2 cellular contexts compared by ENCODE assay signal in the genomic region with DNA sequence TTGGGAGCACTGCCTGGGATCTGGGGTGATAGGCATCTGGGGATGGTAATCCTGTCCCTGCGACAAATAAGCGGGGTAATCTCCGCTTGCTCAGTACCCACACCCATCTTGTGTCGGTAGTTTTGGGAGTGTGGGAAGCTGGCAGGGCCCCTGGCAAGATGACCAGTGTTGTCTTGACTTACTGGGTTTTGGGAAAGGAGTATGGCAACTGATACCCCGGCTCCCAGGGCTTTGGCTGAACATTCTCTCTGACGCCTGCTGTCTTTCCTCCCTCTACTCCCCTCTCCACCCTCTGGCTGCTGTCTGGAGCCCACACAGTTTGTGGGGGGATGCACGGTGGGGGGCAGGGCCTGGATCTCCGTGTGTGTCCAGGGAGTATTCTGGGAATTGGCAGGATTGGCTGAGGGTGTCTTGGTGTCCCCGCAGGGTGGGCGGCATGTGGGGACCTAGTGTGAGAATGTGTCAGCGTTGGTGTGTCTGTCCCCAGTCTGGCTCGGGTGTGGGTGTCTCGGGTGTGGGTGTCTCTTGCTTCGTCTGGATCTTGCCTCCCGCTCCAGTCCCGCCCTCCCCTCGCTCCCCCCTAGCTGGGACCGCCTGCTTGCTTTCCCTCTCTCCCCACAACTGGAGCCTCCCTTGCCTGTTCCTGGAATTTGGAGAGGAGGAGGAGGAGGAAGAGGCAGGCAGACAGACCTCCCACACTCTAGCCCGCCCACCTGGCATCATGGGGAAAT.
TF ChIP-seq lines count a peak whose summit lies in the region.

No MANE protein-coding gene starts in this region.

TF ChIP-seq in liver, 16 proteins besides CTCF, POLR2A, EP300 and RAD21:
- TF ChIP-seq, protein P1, sequence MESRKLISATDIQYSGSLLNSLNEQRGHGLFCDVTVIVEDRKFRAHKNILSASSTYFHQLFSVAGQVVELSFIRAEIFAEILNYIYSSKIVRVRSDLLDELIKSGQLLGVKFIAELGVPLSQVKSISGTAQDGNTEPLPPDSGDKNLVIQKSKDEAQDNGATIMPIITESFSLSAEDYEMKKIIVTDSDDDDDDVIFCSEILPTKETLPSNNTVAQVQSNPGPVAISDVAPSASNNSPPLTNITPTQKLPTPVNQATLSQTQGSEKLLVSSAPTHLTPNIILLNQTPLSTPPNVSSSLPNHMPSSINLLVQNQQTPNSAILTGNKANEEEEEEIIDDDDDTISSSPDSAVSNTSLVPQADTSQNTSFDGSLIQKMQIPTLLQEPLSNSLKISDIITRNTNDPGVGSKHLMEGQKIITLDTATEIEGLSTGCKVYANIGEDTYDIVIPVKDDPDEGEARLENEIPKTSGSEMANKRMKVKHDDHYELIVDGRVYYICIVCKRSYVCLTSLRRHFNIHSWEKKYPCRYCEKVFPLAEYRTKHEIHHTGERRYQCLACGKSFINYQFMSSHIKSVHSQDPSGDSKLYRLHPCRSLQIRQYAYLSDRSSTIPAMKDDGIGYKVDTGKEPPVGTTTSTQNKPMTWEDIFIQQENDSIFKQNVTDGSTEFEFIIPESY (IDR thresholded peaks at IDR 0.05): no peak
- TF ChIP-seq JUND (IDR thresholded peaks at IDR 0.05) (no peak), HNF4G (IDR thresholded peaks at IDR 0.05) (no peak), SP1 (IDR thresholded peaks at IDR 0.05) (no peak), FOXA2 (IDR thresholded peaks at IDR 0.05) (no peak), NR2F2 (IDR thresholded peaks at IDR 0.05) (no peak), HNF4A (conservative IDR thresholded peaks at IDR 0.05) (no peak), FOXA1 (IDR thresholded peaks at IDR 0.05) (no peak), YY1 (IDR thresholded peaks at IDR 0.05) (no peak), GABPA (IDR thresholded peaks at IDR 0.05 in 1 of 2, conservative IDR thresholded peaks at IDR 0.05 in 1 of 2) (no peak), TAF1 (conservative IDR thresholded peaks at IDR 0.05) (no peak), EGR1 (IDR thresholded peaks at IDR 0.05; ENCODE audit: low read depth in 2 of 2) (no peak), RXRA (IDR thresholded peaks at IDR 0.05) (no peak)
- TF ChIP-seq, protein P2, sequence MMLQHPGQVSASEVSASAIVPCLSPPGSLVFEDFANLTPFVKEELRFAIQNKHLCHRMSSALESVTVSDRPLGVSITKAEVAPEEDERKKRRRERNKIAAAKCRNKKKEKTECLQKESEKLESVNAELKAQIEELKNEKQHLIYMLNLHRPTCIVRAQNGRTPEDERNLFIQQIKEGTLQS (IDR thresholded peaks at IDR 0.05): no peak
- TF ChIP-seq, protein P3, sequence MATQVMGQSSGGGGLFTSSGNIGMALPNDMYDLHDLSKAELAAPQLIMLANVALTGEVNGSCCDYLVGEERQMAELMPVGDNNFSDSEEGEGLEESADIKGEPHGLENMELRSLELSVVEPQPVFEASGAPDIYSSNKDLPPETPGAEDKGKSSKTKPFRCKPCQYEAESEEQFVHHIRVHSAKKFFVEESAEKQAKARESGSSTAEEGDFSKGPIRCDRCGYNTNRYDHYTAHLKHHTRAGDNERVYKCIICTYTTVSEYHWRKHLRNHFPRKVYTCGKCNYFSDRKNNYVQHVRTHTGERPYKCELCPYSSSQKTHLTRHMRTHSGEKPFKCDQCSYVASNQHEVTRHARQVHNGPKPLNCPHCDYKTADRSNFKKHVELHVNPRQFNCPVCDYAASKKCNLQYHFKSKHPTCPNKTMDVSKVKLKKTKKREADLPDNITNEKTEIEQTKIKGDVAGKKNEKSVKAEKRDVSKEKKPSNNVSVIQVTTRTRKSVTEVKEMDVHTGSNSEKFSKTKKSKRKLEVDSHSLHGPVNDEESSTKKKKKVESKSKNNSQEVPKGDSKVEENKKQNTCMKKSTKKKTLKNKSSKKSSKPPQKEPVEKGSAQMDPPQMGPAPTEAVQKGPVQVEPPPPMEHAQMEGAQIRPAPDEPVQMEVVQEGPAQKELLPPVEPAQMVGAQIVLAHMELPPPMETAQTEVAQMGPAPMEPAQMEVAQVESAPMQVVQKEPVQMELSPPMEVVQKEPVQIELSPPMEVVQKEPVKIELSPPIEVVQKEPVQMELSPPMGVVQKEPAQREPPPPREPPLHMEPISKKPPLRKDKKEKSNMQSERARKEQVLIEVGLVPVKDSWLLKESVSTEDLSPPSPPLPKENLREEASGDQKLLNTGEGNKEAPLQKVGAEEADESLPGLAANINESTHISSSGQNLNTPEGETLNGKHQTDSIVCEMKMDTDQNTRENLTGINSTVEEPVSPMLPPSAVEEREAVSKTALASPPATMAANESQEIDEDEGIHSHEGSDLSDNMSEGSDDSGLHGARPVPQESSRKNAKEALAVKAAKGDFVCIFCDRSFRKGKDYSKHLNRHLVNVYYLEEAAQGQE (IDR thresholded peaks at IDR 0.05): no peak
- TF ChIP-seq, protein P4, sequence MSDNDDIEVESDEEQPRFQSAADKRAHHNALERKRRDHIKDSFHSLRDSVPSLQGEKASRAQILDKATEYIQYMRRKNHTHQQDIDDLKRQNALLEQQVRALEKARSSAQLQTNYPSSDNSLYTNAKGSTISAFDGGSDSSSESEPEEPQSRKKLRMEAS (IDR thresholded peaks at IDR 0.05): no peak
TF ChIP-seq in liver: peak in this region for 0.

TF ChIP-seq in HepG2, 621 proteins besides CTCF, POLR2A, EP300 and RAD21:
- TF ChIP-seq ZNF335 (CRISPR knock-in tag; IDR thresholded peaks at IDR 0.05) (no peak), TBX2 (CRISPR knock-in tag; IDR thresholded peaks at IDR 0.05; ENCODE audit: borderline replicate concordance) (no peak), ZZZ3 (CRISPR knock-in tag; IDR thresholded peaks at IDR 0.05; ENCODE audit: borderline replicate concordance) (no peak), BCL6 (CRISPR knock-in tag; IDR thresholded peaks at IDR 0.05) (no peak), ZNF329 (CRISPR knock-in tag; IDR thresholded peaks at IDR 0.05; ENCODE audit: low read depth) (no peak), IRF2 (CRISPR knock-in tag; IDR thresholded peaks at IDR 0.05) (no peak), SMAD3 (CRISPR knock-in tag; IDR thresholded peaks at IDR 0.05) (no peak), GATAD1 (CRISPR knock-in tag; IDR thresholded peaks at IDR 0.05) (no peak)
- TF ChIP-seq, protein P5, sequence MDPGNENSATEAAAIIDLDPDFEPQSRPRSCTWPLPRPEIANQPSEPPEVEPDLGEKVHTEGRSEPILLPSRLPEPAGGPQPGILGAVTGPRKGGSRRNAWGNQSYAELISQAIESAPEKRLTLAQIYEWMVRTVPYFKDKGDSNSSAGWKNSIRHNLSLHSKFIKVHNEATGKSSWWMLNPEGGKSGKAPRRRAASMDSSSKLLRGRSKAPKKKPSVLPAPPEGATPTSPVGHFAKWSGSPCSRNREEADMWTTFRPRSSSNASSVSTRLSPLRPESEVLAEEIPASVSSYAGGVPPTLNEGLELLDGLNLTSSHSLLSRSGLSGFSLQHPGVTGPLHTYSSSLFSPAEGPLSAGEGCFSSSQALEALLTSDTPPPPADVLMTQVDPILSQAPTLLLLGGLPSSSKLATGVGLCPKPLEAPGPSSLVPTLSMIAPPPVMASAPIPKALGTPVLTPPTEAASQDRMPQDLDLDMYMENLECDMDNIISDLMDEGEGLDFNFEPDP (CRISPR knock-in tag; conservative IDR thresholded peaks at IDR 0.05): no peak
- TF ChIP-seq, protein P6, sequence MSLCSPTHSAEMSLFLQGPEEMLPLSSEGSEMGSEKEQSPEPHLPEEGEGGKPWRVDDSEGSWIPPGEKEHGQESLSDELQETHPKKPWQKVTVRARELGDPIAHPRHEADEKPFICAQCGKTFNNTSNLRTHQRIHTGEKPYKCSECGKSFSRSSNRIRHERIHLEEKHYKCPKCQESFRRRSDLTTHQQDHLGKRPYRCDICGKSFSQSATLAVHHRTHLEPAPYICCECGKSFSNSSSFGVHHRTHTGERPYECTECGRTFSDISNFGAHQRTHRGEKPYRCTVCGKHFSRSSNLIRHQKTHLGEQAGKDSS (CRISPR knock-in tag; IDR thresholded peaks at IDR 0.05; ENCODE audit: borderline replicate concordance, low read depth): no peak
- TF ChIP-seq, protein P7, sequence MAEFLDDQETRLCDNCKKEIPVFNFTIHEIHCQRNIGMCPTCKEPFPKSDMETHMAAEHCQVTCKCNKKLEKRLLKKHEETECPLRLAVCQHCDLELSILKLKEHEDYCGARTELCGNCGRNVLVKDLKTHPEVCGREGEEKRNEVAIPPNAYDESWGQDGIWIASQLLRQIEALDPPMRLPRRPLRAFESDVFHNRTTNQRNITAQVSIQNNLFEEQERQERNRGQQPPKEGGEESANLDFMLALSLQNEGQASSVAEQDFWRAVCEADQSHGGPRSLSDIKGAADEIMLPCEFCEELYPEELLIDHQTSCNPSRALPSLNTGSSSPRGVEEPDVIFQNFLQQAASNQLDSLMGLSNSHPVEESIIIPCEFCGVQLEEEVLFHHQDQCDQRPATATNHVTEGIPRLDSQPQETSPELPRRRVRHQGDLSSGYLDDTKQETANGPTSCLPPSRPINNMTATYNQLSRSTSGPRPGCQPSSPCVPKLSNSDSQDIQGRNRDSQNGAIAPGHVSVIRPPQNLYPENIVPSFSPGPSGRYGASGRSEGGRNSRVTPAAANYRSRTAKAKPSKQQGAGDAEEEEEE (CRISPR knock-in tag; IDR thresholded peaks at IDR 0.05; ENCODE audit: borderline replicate concordance): no peak
- TF ChIP-seq, protein P8, sequence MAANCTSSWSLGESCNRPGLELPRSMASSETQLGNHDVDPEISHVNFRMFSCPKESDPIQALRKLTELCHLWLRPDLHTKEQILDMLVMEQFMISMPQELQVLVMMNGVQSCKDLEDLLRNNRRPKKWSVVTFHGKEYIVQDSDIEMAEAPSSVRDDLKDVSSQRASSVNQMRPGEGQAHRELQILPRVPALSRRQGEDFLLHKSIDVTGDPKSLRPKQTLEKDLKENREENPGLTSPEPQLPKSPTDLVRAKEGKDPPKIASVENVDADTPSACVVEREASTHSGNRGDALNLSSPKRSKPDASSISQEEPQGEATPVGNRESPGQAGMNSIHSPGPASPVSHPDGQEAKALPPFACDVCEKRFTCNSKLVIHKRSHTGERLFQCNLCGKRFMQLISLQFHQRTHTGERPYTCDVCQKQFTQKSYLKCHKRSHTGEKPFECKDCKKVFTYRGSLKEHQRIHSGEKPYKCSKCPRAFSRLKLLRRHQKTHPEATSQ (CRISPR knock-in tag; IDR thresholded peaks at IDR 0.05; ENCODE audit: borderline replicate concordance): no peak
- TF ChIP-seq, protein P9, sequence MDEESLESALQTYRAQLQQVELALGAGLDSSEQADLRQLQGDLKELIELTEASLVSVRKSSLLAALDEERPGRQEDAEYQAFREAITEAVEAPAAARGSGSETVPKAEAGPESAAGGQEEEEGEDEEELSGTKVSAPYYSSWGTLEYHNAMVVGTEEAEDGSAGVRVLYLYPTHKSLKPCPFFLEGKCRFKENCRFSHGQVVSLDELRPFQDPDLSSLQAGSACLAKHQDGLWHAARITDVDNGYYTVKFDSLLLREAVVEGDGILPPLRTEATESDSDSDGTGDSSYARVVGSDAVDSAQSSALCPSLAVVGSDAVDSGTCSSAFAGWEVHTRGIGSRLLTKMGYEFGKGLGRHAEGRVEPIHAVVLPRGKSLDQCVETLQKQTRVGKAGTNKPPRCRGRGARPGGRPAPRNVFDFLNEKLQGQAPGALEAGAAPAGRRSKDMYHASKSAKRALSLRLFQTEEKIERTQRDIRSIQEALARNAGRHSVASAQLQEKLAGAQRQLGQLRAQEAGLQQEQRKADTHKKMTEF (CRISPR knock-in tag; IDR thresholded peaks at IDR 0.05): no peak
- TF ChIP-seq, protein P10, sequence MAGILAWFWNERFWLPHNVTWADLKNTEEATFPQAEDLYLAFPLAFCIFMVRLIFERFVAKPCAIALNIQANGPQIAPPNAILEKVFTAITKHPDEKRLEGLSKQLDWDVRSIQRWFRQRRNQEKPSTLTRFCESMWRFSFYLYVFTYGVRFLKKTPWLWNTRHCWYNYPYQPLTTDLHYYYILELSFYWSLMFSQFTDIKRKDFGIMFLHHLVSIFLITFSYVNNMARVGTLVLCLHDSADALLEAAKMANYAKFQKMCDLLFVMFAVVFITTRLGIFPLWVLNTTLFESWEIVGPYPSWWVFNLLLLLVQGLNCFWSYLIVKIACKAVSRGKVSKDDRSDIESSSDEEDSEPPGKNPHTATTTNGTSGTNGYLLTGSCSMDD (CRISPR knock-in tag; IDR thresholded peaks at IDR 0.05): no peak
- TF ChIP-seq, protein P11, sequence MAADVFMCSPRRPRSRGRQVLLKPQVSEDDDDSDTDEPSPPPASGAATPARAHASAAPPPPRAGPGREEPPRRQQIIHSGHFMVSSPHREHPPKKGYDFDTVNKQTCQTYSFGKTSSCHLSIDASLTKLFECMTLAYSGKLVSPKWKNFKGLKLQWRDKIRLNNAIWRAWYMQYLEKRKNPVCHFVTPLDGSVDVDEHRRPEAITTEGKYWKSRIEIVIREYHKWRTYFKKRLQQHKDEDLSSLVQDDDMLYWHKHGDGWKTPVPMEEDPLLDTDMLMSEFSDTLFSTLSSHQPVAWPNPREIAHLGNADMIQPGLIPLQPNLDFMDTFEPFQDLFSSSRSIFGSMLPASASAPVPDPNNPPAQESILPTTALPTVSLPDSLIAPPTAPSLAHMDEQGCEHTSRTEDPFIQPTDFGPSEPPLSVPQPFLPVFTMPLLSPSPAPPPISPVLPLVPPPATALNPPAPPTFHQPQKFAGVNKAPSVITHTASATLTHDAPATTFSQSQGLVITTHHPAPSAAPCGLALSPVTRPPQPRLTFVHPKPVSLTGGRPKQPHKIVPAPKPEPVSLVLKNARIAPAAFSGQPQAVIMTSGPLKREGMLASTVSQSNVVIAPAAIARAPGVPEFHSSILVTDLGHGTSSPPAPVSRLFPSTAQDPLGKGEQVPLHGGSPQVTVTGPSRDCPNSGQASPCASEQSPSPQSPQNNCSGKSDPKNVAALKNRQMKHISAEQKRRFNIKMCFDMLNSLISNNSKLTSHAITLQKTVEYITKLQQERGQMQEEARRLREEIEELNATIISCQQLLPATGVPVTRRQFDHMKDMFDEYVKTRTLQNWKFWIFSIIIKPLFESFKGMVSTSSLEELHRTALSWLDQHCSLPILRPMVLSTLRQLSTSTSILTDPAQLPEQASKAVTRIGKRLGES (CRISPR knock-in tag; IDR thresholded peaks at IDR 0.05; ENCODE audit: borderline replicate concordance): no peak
- TF ChIP-seq, protein P12, sequence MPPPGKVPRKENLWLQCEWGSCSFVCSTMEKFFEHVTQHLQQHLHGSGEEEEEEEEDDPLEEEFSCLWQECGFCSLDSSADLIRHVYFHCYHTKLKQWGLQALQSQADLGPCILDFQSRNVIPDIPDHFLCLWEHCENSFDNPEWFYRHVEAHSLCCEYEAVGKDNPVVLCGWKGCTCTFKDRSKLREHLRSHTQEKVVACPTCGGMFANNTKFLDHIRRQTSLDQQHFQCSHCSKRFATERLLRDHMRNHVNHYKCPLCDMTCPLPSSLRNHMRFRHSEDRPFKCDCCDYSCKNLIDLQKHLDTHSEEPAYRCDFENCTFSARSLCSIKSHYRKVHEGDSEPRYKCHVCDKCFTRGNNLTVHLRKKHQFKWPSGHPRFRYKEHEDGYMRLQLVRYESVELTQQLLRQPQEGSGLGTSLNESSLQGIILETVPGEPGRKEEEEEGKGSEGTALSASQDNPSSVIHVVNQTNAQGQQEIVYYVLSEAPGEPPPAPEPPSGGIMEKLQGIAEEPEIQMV (CRISPR knock-in tag; IDR thresholded peaks at IDR 0.05; ENCODE audit: low read depth): no peak
